Comparison of ENCODE assay signal across 8 cellular contexts in the genomic region with DNA sequence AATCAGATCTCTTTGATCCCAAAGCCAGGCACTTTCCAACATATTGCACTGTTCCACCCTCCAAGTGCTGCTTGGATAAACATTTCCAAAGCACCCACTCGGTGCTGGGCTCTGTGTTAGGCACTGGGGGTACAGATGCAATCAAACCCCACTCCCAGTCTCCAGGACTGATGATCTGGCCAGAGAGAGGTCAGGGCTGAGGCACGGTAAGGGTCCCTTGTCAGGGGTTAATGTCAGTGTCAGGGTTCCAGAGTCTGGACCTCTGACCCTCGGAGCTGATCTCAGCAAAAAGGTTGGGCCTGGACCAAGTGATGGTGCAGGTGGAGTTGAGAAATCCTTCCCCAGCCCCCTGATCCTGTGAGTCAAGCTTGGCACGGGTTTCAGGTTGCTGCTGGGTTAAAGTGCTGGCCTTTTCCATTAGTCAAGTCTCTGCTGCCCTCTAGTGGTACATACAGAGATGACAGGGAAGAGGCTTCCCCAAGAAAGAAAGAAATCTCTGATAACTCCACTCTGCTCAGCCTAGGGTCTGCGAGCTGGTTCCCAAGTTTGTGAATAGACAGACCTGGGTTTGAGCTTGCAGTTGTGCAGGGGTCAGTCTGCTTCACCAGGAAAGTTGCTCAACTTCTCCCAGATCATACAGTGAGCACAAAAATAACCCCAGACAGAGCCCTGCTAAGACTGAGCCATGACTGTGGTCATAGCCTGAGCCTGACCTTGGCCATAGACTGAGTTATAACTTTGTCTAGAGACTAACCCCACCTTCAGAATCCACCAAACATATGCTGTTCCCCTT.
A peak's percentile ranks its signal among the peaks of the same experiment; 100 is the strongest.
DNase-seq lines count a peak whose midpoint lies in the region; ATAC-seq and TF ChIP-seq lines count a peak whose summit lies in the region.

No MANE protein-coding gene starts in this region.

- TF ChIP-seq EP300 in stomach (IDR thresholded peaks at IDR 0.05), result no peak

- no peak overlapping the region for H3K27ac ChIP-seq in liver (ENCODE audit: low read depth in 1 of 2, low read length in 2 of 2)
- H3K27ac ChIP-seq in stomach, result no peak overlapping the region

- no peaks in the 10 kb centered on the region for H3K36me3 ChIP-seq in liver (ENCODE audit: control insufficient read depth in 4 of 4, insufficient read depth in 3 of 4, low read depth in 1 of 4, low read length in 3 of 4)
- H3K36me3 ChIP-seq in stomach, result no peaks in the 10 kb centered on the region

- TF ChIP-seq RAD21 in liver (IDR thresholded peaks at IDR 0.05), result peak; percentile 91 to 93

- TF ChIP-seq POLR2A in NB4 (IDR thresholded peaks at IDR 0.05; ENCODE audit: extremely low read depth, insufficient read length) (no peak), stomach (IDR thresholded peaks at IDR 0.05) (no peak)

- 9% methylated on average over 5 of the region's 5 CpGs for WGBS in liver
- 14 to 21% (median 16%) methylated on average over 5 of the region's 5 CpGs for WGBS in stomach, 5 donors

- DNase-seq in DMS53 (lab: John Stamatoyannopoulos, UW) (peak; percentile 91), NB4 (ENCODE audit: low read depth) (peak; percentile 74), SW480 (ENCODE audit: low spot score) (peak; percentile 61), choroid plexus epithelial cell (ENCODE audit: low read depth) (peak; percentile 87), stomach (peak; percentile 42)

- H3K4me1 ChIP-seq in liver (ENCODE audit: control insufficient read depth in 4 of 4, insufficient read depth in 4 of 4, low read length in 3 of 4), result no peaks in the 10 kb centered on the region
- no peaks in the 10 kb centered on the region for H3K4me1 ChIP-seq in stomach

- H3K4me3 ChIP-seq in NB4 (ENCODE audit: low read depth, low read length), result no peak overlapping the region
- no peak overlapping the region for H3K4me3 ChIP-seq in choroid plexus epithelial cell (ENCODE audit: low read depth, low read length)
- no peak overlapping the region for H3K4me3 ChIP-seq in liver (ENCODE audit: low read depth in 1 of 3, low read length in 3 of 3)
- no peak overlapping the region for H3K4me3 ChIP-seq in stomach

- intact Hi-C loops in stomach (cut with DNase I; ENCODE audit: low total_unique reads), result no loop called here

- no peak overlapping the region for H3K9ac ChIP-seq in liver (ENCODE audit: low read depth in 1 of 2, low read length in 2 of 2)

- ATAC-seq in GM21390 (IDR thresholded peaks at IDR 0.05; ENCODE audit: unreplicated experiment) (peak; percentile 80), GM21367 (IDR thresholded peaks at IDR 0.05; ENCODE audit: unreplicated experiment) (no peak)

- H3K27me3 ChIP-seq in liver (ENCODE audit: control insufficient read depth in 4 of 4, insufficient read depth in 4 of 4, low read length in 3 of 4), result peaks cover 0 to 7% (median under 1%) of the 10 kb centered on the region in 4 donors
- H3K27me3 ChIP-seq in stomach, result peaks cover 0 to 52% (median 0%) of the 10 kb centered on the region in 3 donors

- H3K9me3 ChIP-seq in liver (ENCODE audit: control insufficient read depth in 4 of 4, low read length in 3 of 4) (peaks cover 0 to 5% (median 1%) of the 10 kb centered on the region in 4 donors), stomach (peaks cover 0 to 8% (median 3%) of the 10 kb centered on the region in 4 donors)

- TF ChIP-seq CTCF in NB4 (IDR thresholded peaks at IDR 0.05; ENCODE audit: low read depth, low read length), result peak; percentile 73
- TF ChIP-seq CTCF in choroid plexus epithelial cell (conservative IDR thresholded peaks at IDR 0.05; ENCODE audit: low read depth, low read length), result peak; percentile 86
- TF ChIP-seq CTCF in liver (IDR thresholded peaks at IDR 0.05; ENCODE audit: low read depth, low read length, missing input control), result peak; percentile 90
- TF ChIP-seq CTCF in stomach (IDR thresholded peaks at IDR 0.05), result peak in 5 of 7 experiments; percentile 22 to 82 (median 78)

TF ChIP-seq in liver, 16 proteins besides CTCF, POLR2A, EP300 and RAD21:
- TF ChIP-seq FOXA1 (IDR thresholded peaks at IDR 0.05), result no peak
- TF ChIP-seq HNF4A (conservative IDR thresholded peaks at IDR 0.05), result peak in 1 of 2 donors; percentile 11
